ENCODE assay signal across 2 cellular contexts in genomic region chr17:40600486-40601046, GRCh38.
TF ChIP-seq lines count a peak whose summit lies in the region.

No MANE protein-coding gene starts in this region.

TF ChIP-seq in Ishikawa, 13 proteins besides CTCF, POLR2A, EP300 and RAD21:
- TF ChIP-seq TCF12 (IDR thresholded peaks at IDR 0.05; ENCODE audit: low read depth) = no peak
- 0 out of 2 replicates have a peak, but pooled peaks have one; percentile 29 for TF ChIP-seq NFIC (IDR thresholded peaks at IDR 0.05)
TF ChIP-seq in Ishikawa: peak in this region for 1.

TF ChIP-seq in GM12878, 131 proteins besides CTCF, POLR2A, EP300 and RAD21:
- TF ChIP-seq BMI1 (IDR thresholded peaks at IDR 0.05; ENCODE audit: borderline replicate concordance) (0 out of 2 replicates have a peak, but pooled peaks have one; percentile 13), ZSCAN29 (IDR thresholded peaks at IDR 0.05) (no peak), ESRRA (IDR thresholded peaks at IDR 0.05; ENCODE audit: low read length) (no peak)
